Comparison of ENCODE assay signal across 21 cellular contexts in genomic region chr12:72684491-72684890, GRCh38.
DNase-seq lines count a peak whose midpoint lies in the region.
"Had no signal": no experiment of that assay in that cellular context is flagged by ENCODE, and none has a peak within 500 bp of the region (broad histone marks: within the 10 kb centered on the region; RNA-seq: fewer than 3 reads in every experiment).

No MANE protein-coding gene starts in this region.

- DNase-seq in SK-N-DZ (ENCODE audit: low spot score) (peak; percentile 99), DMS 273 treated with DMSO at 0.1 percent for 48 hours (lab: John Stamatoyannopoulos, UW) (no peak)
- DNase-seq: 8988T; ACHN; AML-193; BE2C; C1 segment of cervical spinal cord; Caco-2; Calu3; CD4-positive, alpha-beta memory T cell; CD4-positive, alpha-beta T cell; CD4-positive, CD25-positive, alpha-beta regulatory T cell; CD8-positive, alpha-beta memory T cell; CD8-positive, alpha-beta T cell; COR-L47; DMS153; DMS53; DMS79; DMS79 treated with DMSO at 0.1 percent for 48 hours; DND-41; EL had no signal
